In genomic region chr10:23512355-23513058, GRCh38 we compare ENCODE assay signal across 13 cellular contexts.
DNase-seq lines count a peak whose midpoint lies in the region; ATAC-seq, FAIRE-seq and TF ChIP-seq lines count a peak whose summit lies in the region.
"Had no signal": no experiment of that assay in that cellular context is flagged by ENCODE, and none has a peak within 500 bp of the region (broad histone marks: within the 10 kb centered on the region; RNA-seq: fewer than 3 reads in every experiment).

No MANE protein-coding gene starts in this region.

- H3K79me2 ChIP-seq in fibroblast of lung (ENCODE audit: control insufficient read depth, insufficient read depth, low read length): no peaks in the 10 kb centered on the region

- intact Hi-C loops in Right ventricle myocardium inferior (cut with DNase I): no loop called here

- no peaks in the 10 kb centered on the region for H3K9me3 ChIP-seq in fibroblast of lung (ENCODE audit: control insufficient read depth, insufficient read depth, low read depth, low read length)

- no peak overlapping the region for H2AFZ ChIP-seq in fibroblast of lung (ENCODE audit: low read length)

- no peak for TF ChIP-seq CTCF in fibroblast of lung (conservative IDR thresholded peaks at IDR 0.05 in 1 of 2, IDR thresholded peaks at IDR 0.05 in 1 of 2; ENCODE audit: low read depth in 1 of 2, low read length in 2 of 2)

- no peaks in the 10 kb centered on the region for H3K36me3 ChIP-seq in fibroblast of lung (ENCODE audit: control insufficient read depth, insufficient read depth, low read length)

- H3K27me3 ChIP-seq in fibroblast of lung (ENCODE audit: control insufficient read depth, insufficient read depth, low read length): no peaks in the 10 kb centered on the region

- H4K20me1 ChIP-seq in fibroblast of lung (ENCODE audit: control insufficient read depth, extremely low read depth, insufficient read depth, low read length): no peaks in the 10 kb centered on the region

- peak; percentile 35 for ATAC-seq in stimulated activated naive CD8-positive, alpha-beta T cell treated with anti-CD3 and anti-CD28 coated beads, Interleukin-15, Interleukin-2, amounts not matched to agents 100 U/mL and 50 U/mL, for 24 hours
- no peak for ATAC-seq in Right ventricle myocardium inferior
- ATAC-seq: sciatic nerve had no signal

- no peak overlapping the region for H3K27ac ChIP-seq in fibroblast of lung (ENCODE audit: insufficient read depth, low read length)
- H3K27ac ChIP-seq: 22Rv1 had no signal

- H3K9ac ChIP-seq in fibroblast of lung (ENCODE audit: insufficient read depth, low read length): no peak overlapping the region

- no peaks in the 10 kb centered on the region for H3K4me1 ChIP-seq in fibroblast of lung (ENCODE audit: control insufficient read depth, extremely low read depth, insufficient read depth, low read length)

- no peak overlapping the region for H3K4me3 ChIP-seq in fibroblast of lung (replicated peaks in 1 of 4; ENCODE audit: control extremely low read depth in 1 of 4, insufficient read depth in 1 of 4, low read depth in 3 of 4, low read length in 4 of 4)
- H3K4me3 ChIP-seq: lung had no signal

- no peak overlapping the region for H3K4me2 ChIP-seq in fibroblast of lung (ENCODE audit: extremely low read depth, insufficient read depth, low read length)

- peak; percentile 87 for FAIRE-seq in RCC 7860 (lab: Jason Lieb, UNC)

- DNase-seq in SIG-M5 treated with dmso at 0.1 percent for 504 hours (lab: John Stamatoyannopoulos, UW; ENCODE audit: unreplicated experiment) (peak; percentile 27), SIG-M5 (lab: John Stamatoyannopoulos, UW) (no peak), RCC 7860 (ENCODE audit: low spot score) (peak; percentile 88), fibroblast of lung (ENCODE audit: low read depth in 2 of 2) (peak; percentile 2 to 94), GM19238 (ENCODE audit: insufficient read length, low spot score) (no peak), Right ventricle myocardium inferior (ENCODE audit: missing footprints) (no peak), NCI-H1436 (lab: John Stamatoyannopoulos, UW) (no peak)
- DNase-seq in stimulated activated naive CD8-positive, alpha-beta T cell treated with anti-CD3 and anti-CD28 coated beads, Interleukin-15, Interleukin-2, amounts not matched to agents 100 U/mL and 50 U/mL, for 24 hours: no peak
- DNase-seq: Karpas-422; stimulated activated CD8-positive, alpha-beta memory T cell treated with anti-CD3 and anti-CD28 coated beads, Interleukin-4, amount 100 ng/mL, for 48 hours had no signal

Comparison
In these comparisons a context has a peak if more than half of its experiments do, and no peak if none do; other contexts are left out.
1. DNase-seq: peak in SIG-M5 treated with dmso at 0.1 percent for 504 hours (single experiment), RCC 7860 (single experiment) and fibroblast of lung (2 of 2); none in SIG-M5 (single experiment), stimulated activated naive CD8-positive, alpha-beta T cell treated with anti-CD3 and anti-CD28 coated beads, Interleukin-15, Interleukin-2, amounts not matched to agents 100 U/mL and 50 U/mL, for 24 hours (single experiment), GM19238 (single experiment), Right ventricle myocardium inferior (single experiment) and NCI-H1436 (single experiment).